Comparison of ENCODE assay signal across 17 cellular contexts in the genomic region with DNA sequence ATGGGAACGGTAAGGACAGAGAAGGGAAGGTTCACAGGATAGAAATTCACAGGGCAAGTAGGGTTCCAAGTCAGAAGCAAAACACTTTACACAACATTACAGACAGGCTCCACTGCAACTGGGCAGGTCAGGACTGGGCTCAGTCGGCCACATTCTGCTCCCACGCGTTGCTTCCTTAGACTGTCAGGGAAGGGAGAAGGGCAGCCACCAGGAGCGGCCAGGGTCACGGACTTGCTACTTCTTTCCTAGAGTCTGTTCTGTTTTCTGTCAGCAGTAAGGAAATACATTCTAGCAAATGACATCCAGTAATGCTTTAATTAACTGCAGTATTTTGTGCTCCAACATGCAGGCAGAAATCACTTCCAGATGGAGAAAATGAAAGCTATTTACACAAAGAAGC.
DNase-seq lines count a peak whose midpoint lies in the region; ATAC-seq and TF ChIP-seq lines count a peak whose summit lies in the region.
"Had no signal": no experiment of that assay in that cellular context is flagged by ENCODE, and none has a peak within 500 bp of the region (broad histone marks: within the 10 kb centered on the region; RNA-seq: fewer than 3 reads in every experiment).

No MANE protein-coding gene starts in this region.

- TF ChIP-seq CTCF in heart left ventricle (IDR thresholded peaks at IDR 0.05): no peak
- no peak for TF ChIP-seq CTCF in right atrium auricular region (IDR thresholded peaks at IDR 0.05)
- TF ChIP-seq CTCF in brain microvascular endothelial cell (IDR thresholded peaks at IDR 0.05; ENCODE audit: low read depth, low read length, missing control alignments): no peak
- no peak for TF ChIP-seq CTCF in type B pancreatic cell (conservative IDR thresholded peaks at IDR 0.05)
- TF ChIP-seq CTCF in BE2C (IDR thresholded peaks at IDR 0.05; ENCODE audit: low read depth, low read length): no peak

- H3K27me3 ChIP-seq in heart left ventricle (no peaks in the 10 kb centered on the region), right atrium auricular region (no peaks in the 10 kb centered on the region), brain microvascular endothelial cell (replicated peaks) (no peaks in the 10 kb centered on the region), BE2C (no peaks in the 10 kb centered on the region)
- H3K27me3 ChIP-seq: gastrocnemius medialis had no signal

- H3K9me3 ChIP-seq in heart left ventricle (no peaks in the 10 kb centered on the region), right atrium auricular region (no peaks in the 10 kb centered on the region), BE2C (no peaks in the 10 kb centered on the region)
- H3K9me3 ChIP-seq: gastrocnemius medialis had no signal

- WGBS in heart left ventricle, 4 donors: 27 to 57% (median 52%) methylated on average over 6 of the region's 6 CpGs

- in situ Hi-C loops in brain microvascular endothelial cell (cut with HindIII; ENCODE audit: low pct_ligation_motif_present, low sequenced_read_pairs): no loop called here

- no peak for TF ChIP-seq POLR2A in heart left ventricle (IDR thresholded peaks at IDR 0.05)

- ATAC-seq in heart left ventricle (peak in 3 of 4 donors; percentile 42 to 64 (median 55)), GM18867 (IDR thresholded peaks at IDR 0.05; ENCODE audit: unreplicated experiment) (no peak)
- ATAC-seq: activated CD4-positive, CD25-positive, alpha-beta regulatory T cell treated with anti-CD3 and anti-CD28 coated beads, Interleukin-2, amount 50 U/mL, for 24 hours; gastrocnemius medialis; GM12878; PC-3 had no signal

- H3K27ac Mint-ChIP-seq in type B pancreatic cell: no peak overlapping the region
- H3K27ac Mint-ChIP-seq: nephron progenitor cell had no signal

- H3K4me3 Mint-ChIP-seq in type B pancreatic cell: peak overlapping the region; percentile 55
- H3K4me3 Mint-ChIP-seq: IgD-negative memory B cell, nephron progenitor cell had no signal

- H3K4me1 ChIP-seq in heart left ventricle (peaks cover 0 to 38% (median 25%) of the 10 kb centered on the region in 12 donors), right atrium auricular region (peaks cover 0 to 25% of the 10 kb centered on the region in 2 donors), BE2C (no peaks in the 10 kb centered on the region)

- H3K27ac ChIP-seq in heart left ventricle (peak overlapping the region in 5 of 12 donors; percentile 4 to 66 (median 25)), right atrium auricular region (no peak overlapping the region), brain microvascular endothelial cell (no peak overlapping the region)

- H3K36me3 Mint-ChIP-seq in type B pancreatic cell: peaks cover 15% of the 10 kb centered on the region
- H3K36me3 Mint-ChIP-seq: IgD-negative memory B cell had no signal

- H3K36me3 ChIP-seq in heart left ventricle: peaks cover 0 to 8% (median 0%) of the 10 kb centered on the region in 9 donors
- H3K36me3 ChIP-seq in right atrium auricular region: no peaks in the 10 kb centered on the region
- peaks cover 3% of the 10 kb centered on the region for H3K36me3 ChIP-seq in brain microvascular endothelial cell (replicated peaks)
- H3K36me3 ChIP-seq in BE2C: no peaks in the 10 kb centered on the region

- DNase-seq in heart left ventricle (no peak), right atrium auricular region (ENCODE audit: low spot score) (no peak), brain microvascular endothelial cell (peak; percentile 16), left kidney (ENCODE audit: low read depth, low spot score) (peak; percentile 66), type B pancreatic cell (ENCODE audit: extremely low spot score, unreplicated experiment) (no peak), glomerular visceral epithelial cell (ENCODE audit: extremely low spot score) (no peak), BE2C (no peak)
- DNase-seq: ACHN, gastrocnemius medialis, NCI-H1417 treated with DMSO at 0.1 percent for 48 hours, nephron progenitor cell, PC-3, T-helper 1 cell had no signal

- H3K4me1 Mint-ChIP-seq in type B pancreatic cell (ENCODE audit: unreplicated experiment): peaks cover 7% of the 10 kb centered on the region
- H3K4me1 Mint-ChIP-seq: IgD-negative memory B cell had no signal

- peaks cover 7% of the 10 kb centered on the region for H3K27me3 Mint-ChIP-seq in type B pancreatic cell
- H3K27me3 Mint-ChIP-seq: IgD-negative memory B cell had no signal

- H3K9me3 Mint-ChIP-seq in type B pancreatic cell: peaks cover 14% of the 10 kb centered on the region

- intact Hi-C loops in heart left ventricle (cut with DNase I): no loop called here

- H3K4me3 ChIP-seq in heart left ventricle (no peak overlapping the region), right atrium auricular region (no peak overlapping the region), brain microvascular endothelial cell (ENCODE audit: low read depth, low read length) (no peak overlapping the region), BE2C (ENCODE audit: low read depth, low read length) (no peak overlapping the region)
- H3K4me3 ChIP-seq: GM12878 had no signal

Comparison
In these comparisons a context has a peak if more than half of its experiments do, and no peak if none do; other contexts are left out.
1. DNase-seq: peak in brain microvascular endothelial cell (single experiment) and left kidney (single experiment); none in heart left ventricle (0 of 5), right atrium auricular region (single experiment), type B pancreatic cell (single experiment), glomerular visceral epithelial cell (single experiment) and BE2C (single experiment).